In the genomic region with DNA sequence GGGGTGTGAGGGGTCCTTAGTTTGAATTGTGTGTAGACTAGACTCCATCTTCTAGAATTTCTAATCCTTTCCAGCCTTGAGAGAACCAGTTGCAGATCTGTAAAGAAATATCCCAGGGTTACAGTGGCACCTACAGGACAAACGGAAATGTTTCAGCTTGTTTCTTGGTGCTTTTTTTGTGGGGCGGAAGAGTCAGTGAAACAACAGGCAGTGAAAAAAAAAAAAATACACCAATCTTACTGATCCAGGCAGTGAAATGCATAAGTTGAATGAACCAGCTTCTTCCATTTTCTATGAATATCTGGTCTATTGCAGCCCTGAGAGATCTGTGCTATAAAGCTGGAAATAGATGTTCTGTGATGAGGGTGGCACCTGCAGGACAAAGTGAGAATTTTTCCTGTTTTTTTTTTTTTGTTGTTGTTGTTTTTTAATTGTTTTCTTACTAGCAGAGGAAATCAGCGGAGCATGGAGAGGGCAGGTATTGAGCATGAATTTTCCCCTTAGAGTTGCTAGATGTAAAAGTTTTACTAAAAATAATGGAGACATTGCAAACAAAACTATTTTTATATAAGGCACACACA, we compare ENCODE assay signal across 8 cellular contexts.
DNase-seq lines count a peak whose midpoint lies in the region; ATAC-seq, FAIRE-seq and TF ChIP-seq lines count a peak whose summit lies in the region.

No MANE protein-coding gene starts in this region.

- H3K4me1 ChIP-seq in Karpas-422 (ENCODE audit: low read length) (no peaks in the 10 kb centered on the region), Panc1 (ENCODE audit: control insufficient read depth, insufficient read depth, low read length) (no peaks in the 10 kb centered on the region), endothelial cell of umbilical vein (ENCODE audit: control insufficient read depth, extremely low read depth, insufficient read depth, low read length) (no peaks in the 10 kb centered on the region), vagina (no peaks in the 10 kb centered on the region)

- H3K4me2 ChIP-seq in Karpas-422 (ENCODE audit: low read depth, low read length, poor library complexity, severe bottlenecking) = no peak overlapping the region
- no peak overlapping the region for H3K4me2 ChIP-seq in endothelial cell of umbilical vein (ENCODE audit: insufficient read depth, low read length)

- no peaks in the 10 kb centered on the region for H3K9me2 ChIP-seq in Karpas-422 (replicated peaks; ENCODE audit: insufficient read depth, low read length)

- H3K79me2 ChIP-seq in Karpas-422 (ENCODE audit: low read length) (no peaks in the 10 kb centered on the region), endothelial cell of umbilical vein (ENCODE audit: control insufficient read depth, insufficient read depth, low read length) (no peaks in the 10 kb centered on the region)

- dilution Hi-C loops in endothelial cell of umbilical vein (cut with MboI; ENCODE audit: extremely low pct_ligation_motif_present, low sequenced_read_pairs) = no loop called here

- H3K27ac ChIP-seq in Karpas-422 (ENCODE audit: low read length) = no peak overlapping the region
- no peak overlapping the region for H3K27ac ChIP-seq in Panc1 (ENCODE audit: low read length)
- H3K27ac ChIP-seq in endothelial cell of umbilical vein (ENCODE audit: insufficient read depth, low read depth, low read length) = no peak overlapping the region
- H3K27ac ChIP-seq in vagina = no peak overlapping the region

- POLR2A ChIA-PET in Panc1 (lab: Charles Lee) (interaction anchor here (0.7 kb wide), 2 partner anchors 10 to 1290 kb away, joined by 3 to 5 read pairs; no protein-coding TSS in a partner anchor), endothelial cell of umbilical vein (lab: Charles Lee) (interaction anchor here (0.6 kb wide), 1 partner anchor 72 kb away, joined by 3 read pairs; no protein-coding TSS in a partner anchor)

- CTCF ChIA-PET in Panc1 (lab: Charles Lee) (interaction anchor here (0.6 to 3.1 kb wide), 27 partner anchors 11 to 1862 kb away, joined by 3 to 33 read pairs (median 4); no protein-coding TSS in a partner anchor), endothelial cell of umbilical vein (lab: Charles Lee) (interaction anchor here (0.6 to 8.3 kb wide), 65 partner anchors 9 to 1403 kb away, joined by 3 to 917 read pairs (median 4); a partner anchor contains a TSS)

- no peaks in the 10 kb centered on the region for H3K27me3 ChIP-seq in Karpas-422 (ENCODE audit: low read length)
- H3K27me3 ChIP-seq in Panc1 (ENCODE audit: control insufficient read depth, insufficient read depth, low read length) = peaks cover 5% of the 10 kb centered on the region; the same call in 1 of the 2 replicates
- H3K27me3 ChIP-seq in endothelial cell of umbilical vein (ENCODE audit: control insufficient read depth in 2 of 2, insufficient read depth in 2 of 2, low read length in 2 of 2) = peaks cover 0 to 5% of the 10 kb centered on the region in 2 experiments
- H3K27me3 ChIP-seq in vagina = no peaks in the 10 kb centered on the region

- H3K4me1 Mint-ChIP-seq in mesothelial cell of epicardium = peaks cover 11% of the 10 kb centered on the region

- no peak overlapping the region for H3K4me3 ChIP-seq in Karpas-422 (ENCODE audit: low read length)
- H3K4me3 ChIP-seq in Panc1 (ENCODE audit: low read depth in 2 of 2, low read length in 2 of 2) = peak overlapping the region in 1 of 2 experiments; percentile 19; a peak in 2 of 4 replicates
- H3K4me3 ChIP-seq in endothelial cell of umbilical vein (replicated peaks in 1 of 3; ENCODE audit: insufficient read depth in 1 of 3, low read depth in 1 of 3, low read length in 3 of 3) = no peak overlapping the region
- H3K4me3 ChIP-seq in vagina = no peak overlapping the region

- H3K27ac Mint-ChIP-seq in mesothelial cell of epicardium = peak overlapping the region; percentile 2

- H3K9me1 ChIP-seq in endothelial cell of umbilical vein (replicated peaks; ENCODE audit: control insufficient read depth, extremely low read depth, insufficient read depth, low read length) = no peaks in the 10 kb centered on the region

- H3K9me3 ChIP-seq in Karpas-422 (ENCODE audit: low read length) = no peaks in the 10 kb centered on the region
- no peaks in the 10 kb centered on the region for H3K9me3 ChIP-seq in Panc1 (ENCODE audit: control insufficient read depth, insufficient read depth, low read depth, low read length)
- no peaks in the 10 kb centered on the region for H3K9me3 ChIP-seq in endothelial cell of umbilical vein (replicated peaks; ENCODE audit: control insufficient read depth, insufficient read depth, low read length)
- H3K9me3 ChIP-seq in vagina = no peaks in the 10 kb centered on the region

- intact Hi-C loops in Panc1 (cut with micrococcal nuclease; ENCODE audit: unreplicated experiment) (loop anchor here (1.0 kb wide), 1 partner anchor 163 kb away; no protein-coding TSS in a partner anchor), endothelial cell of umbilical vein (cut with micrococcal nuclease) (loop anchor here (1.0 kb wide), 3 partner anchors 163 to 181 kb away; no protein-coding TSS in a partner anchor), vagina (cut with DNase I) (no loop called here)

- TF ChIP-seq POLR2A in endothelial cell of umbilical vein (IDR thresholded peaks at IDR 0.05; ENCODE audit: low read depth, low read length) (no peak), vagina (IDR thresholded peaks at IDR 0.05) (no peak)

- DNase-seq in GM03348 (ENCODE audit: low spot score) (peak; percentile 26), Karpas-422 (peak; percentile 60), Panc1 (ENCODE audit: low read depth, low spot score) (peak; percentile 54), endothelial cell of umbilical vein (ENCODE audit: low read depth, low spot score) (peak; percentile 59), mesothelial cell of epicardium (ENCODE audit: low spot score in 2 of 2, unreplicated experiment in 2 of 2) (no peak), vagina (ENCODE audit: extremely low spot score in 2 of 2) (no peak), GM13977 (ENCODE audit: low spot score) (no peak)

- TF ChIP-seq CTCF in Panc1 (IDR thresholded peaks at IDR 0.05) (peak; percentile 82), endothelial cell of umbilical vein (IDR thresholded peaks at IDR 0.05; ENCODE audit: extremely low read depth in 1 of 2, insufficient read depth in 1 of 2, low read depth in 1 of 2, low read length in 2 of 2) (peak; percentile 37 to 42), mesothelial cell of epicardium (IDR thresholded peaks at IDR 0.05; ENCODE audit: unreplicated experiment) (peak; percentile 77), vagina (IDR thresholded peaks at IDR 0.05) (peak in 1 of 3 experiments; percentile 46), GM13977 (IDR thresholded peaks at IDR 0.05; ENCODE audit: extremely low read depth, insufficient read depth, missing control alignments) (no peak)

- H3K4me3 Mint-ChIP-seq in mesothelial cell of epicardium = peak overlapping the region; percentile 2

- peak; percentile 80 for FAIRE-seq in endothelial cell of umbilical vein (lab: Jason Lieb, UNC)

- H3K36me3 Mint-ChIP-seq in mesothelial cell of epicardium = no peaks in the 10 kb centered on the region

- in situ Hi-C loops in Panc1 (cut with HindIII; ENCODE audit: low pct_unique_long_range_greater_than_20kb, low sequenced_read_pairs) (loop anchor here (25.0 kb wide), 1 partner anchor 178 kb away; no protein-coding TSS in a partner anchor), GM13977 (cut with MboI; ENCODE audit: low pct_unique_long_range_greater_than_20kb, low sequenced_read_pairs, unreplicated experiment) (no loop called here)

- no peak overlapping the region for H3K9ac ChIP-seq in Karpas-422 (ENCODE audit: low read length)
- no peak overlapping the region for H3K9ac ChIP-seq in endothelial cell of umbilical vein (replicated peaks; ENCODE audit: extremely low read depth, insufficient read depth, low read length)

- no peaks in the 10 kb centered on the region for H3K36me3 ChIP-seq in Karpas-422 (ENCODE audit: insufficient read depth, low read length)
- no peaks in the 10 kb centered on the region for H3K36me3 ChIP-seq in Panc1 (ENCODE audit: control insufficient read depth, insufficient read depth, low read length)
- no peaks in the 10 kb centered on the region for H3K36me3 ChIP-seq in endothelial cell of umbilical vein (ENCODE audit: control insufficient read depth in 2 of 2, extremely low read depth in 1 of 2, insufficient read depth in 2 of 2, low read length in 2 of 2)
- H3K36me3 ChIP-seq in vagina = no peaks in the 10 kb centered on the region

- no TSS peak for BruUV-seq in Panc1 (replicated peaks; lab: Mats Ljungman, UMichigan)
- no TSS peak for BruUV-seq in endothelial cell of umbilical vein (replicated peaks; lab: Mats Ljungman, UMichigan)

- no peaks in the 10 kb centered on the region for H3K9me3 Mint-ChIP-seq in mesothelial cell of epicardium

- ATAC-seq in GM21737 (IDR thresholded peaks at IDR 0.05; ENCODE audit: unreplicated experiment) (peak; percentile 58), Panc1 (peak; percentile 79)

- peaks cover under 1% of the 10 kb centered on the region for H3K27me3 Mint-ChIP-seq in mesothelial cell of epicardium (ENCODE audit: low read depth)

- no peaks in the 10 kb centered on the region for H4K20me1 ChIP-seq in Karpas-422 (ENCODE audit: insufficient read depth, low read depth, low read length)
- H4K20me1 ChIP-seq in endothelial cell of umbilical vein (replicated peaks; ENCODE audit: control insufficient read depth, extremely low read depth, insufficient read depth, low read length) = no peaks in the 10 kb centered on the region

- H2AFZ ChIP-seq in Karpas-422 (ENCODE audit: low read length) = no peak overlapping the region
- H2AFZ ChIP-seq in endothelial cell of umbilical vein (ENCODE audit: low read depth, low read length) = peak overlapping the region; percentile 35

TF ChIP-seq in endothelial cell of umbilical vein, 7 proteins besides CTCF, POLR2A, EP300 and RAD21:
- TF ChIP-seq, protein P1, sequence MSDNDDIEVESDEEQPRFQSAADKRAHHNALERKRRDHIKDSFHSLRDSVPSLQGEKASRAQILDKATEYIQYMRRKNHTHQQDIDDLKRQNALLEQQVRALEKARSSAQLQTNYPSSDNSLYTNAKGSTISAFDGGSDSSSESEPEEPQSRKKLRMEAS (IDR thresholded peaks at IDR 0.05; ENCODE audit: insufficient read depth, insufficient read length) = no peak
- TF ChIP-seq EZH2 (IDR thresholded peaks at IDR 0.05; ENCODE audit: borderline replicate concordance, low read depth, low read length, severe bottlenecking) = no peak
- no peak for TF ChIP-seq JUN (IDR thresholded peaks at IDR 0.05; ENCODE audit: borderline replicate concordance, insufficient read depth, insufficient read length, low read depth)
- TF ChIP-seq GATA2 (IDR thresholded peaks at IDR 0.05; ENCODE audit: insufficient read depth, insufficient read length, low read depth, low read length) = no peak
- TF ChIP-seq POLR2AphosphoS5 (IDR thresholded peaks at IDR 0.05; ENCODE audit: insufficient read depth, low read depth, low read length) = no peak
- no peak for TF ChIP-seq MYC (IDR thresholded peaks at IDR 0.05; ENCODE audit: low read depth, low read length)
- no peak for TF ChIP-seq FOS (IDR thresholded peaks at IDR 0.05; ENCODE audit: borderline replicate concordance, insufficient read depth, low read length)

Comparison
In these comparisons a context has a peak if more than half of its experiments do, and no peak if none do; other contexts are left out.
1. DNase-seq: peak in GM03348 (single experiment), Karpas-422 (single experiment), Panc1 (single experiment) and endothelial cell of umbilical vein (single experiment); none in mesothelial cell of epicardium (0 of 2), vagina (0 of 2) and GM13977 (single experiment).